21 cellular contexts compared by ENCODE assay signal in the genomic region with DNA sequence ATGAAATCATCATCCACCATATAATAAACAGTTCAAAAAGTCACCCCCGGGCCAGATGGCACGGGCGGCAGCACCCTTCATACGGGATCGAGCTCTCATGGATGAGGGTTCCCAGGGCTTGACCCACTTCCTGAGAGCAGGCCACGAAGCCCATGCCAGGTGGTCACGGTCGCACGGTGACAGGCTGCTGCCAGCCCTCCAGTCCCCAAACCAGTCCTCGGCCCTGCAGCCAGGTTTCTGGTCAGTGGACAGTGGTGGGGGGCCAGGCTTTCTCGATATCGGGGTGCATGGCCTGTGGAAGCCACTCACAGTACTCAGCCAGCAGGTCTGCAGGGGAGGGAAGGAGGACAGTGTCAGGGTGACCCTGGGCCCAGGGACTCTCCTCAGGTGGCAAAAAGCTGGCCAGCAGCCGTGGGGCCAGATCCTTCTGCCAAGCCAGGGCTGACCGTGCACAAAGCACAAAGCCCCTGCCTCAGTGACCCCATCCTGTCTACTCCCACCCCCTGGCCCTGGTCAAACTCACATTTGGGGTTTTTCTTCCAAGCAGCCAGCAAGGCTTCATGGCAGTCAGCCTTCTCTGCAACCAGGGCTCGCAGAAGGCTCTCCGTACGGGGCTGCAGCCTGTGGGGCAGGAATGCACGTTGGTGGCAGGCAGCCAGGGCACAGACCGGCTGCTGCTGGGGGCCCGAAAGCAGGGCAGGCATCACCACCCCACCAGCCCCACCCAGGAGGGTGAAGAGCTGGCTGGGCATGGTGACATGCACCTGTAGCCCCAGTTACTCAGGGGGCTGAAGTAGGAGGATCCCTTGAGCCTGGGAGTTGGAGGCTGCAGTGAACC. TPM values are rescaled to one million over a fixed set of nuclear protein-coding genes. Genes with fewer than 3 reads are reported as not detected.
DNase-seq lines count a peak whose midpoint lies in the region; ATAC-seq and TF ChIP-seq lines count a peak whose summit lies in the region.
"Had no signal": no experiment of that assay in that cellular context is flagged by ENCODE, and none has a peak within 500 bp of the region (broad histone marks: within the 10 kb centered on the region; RNA-seq: fewer than 3 reads in every experiment).

No MANE protein-coding gene starts in this region.

- intact Hi-C loops in left ventricle myocardium superior (cut with micrococcal nuclease) (no loop called here), psoas muscle (cut with DNase I) (no loop called here)
- intact Hi-C loops in CD8-positive, alpha-beta T cell (cut with DNase I, micrococcal nuclease) = no loop called here

- H3K4me1 Mint-ChIP-seq in CD8-positive, alpha-beta T cell (ENCODE audit: low read depth) = no peaks in the 10 kb centered on the region
- H3K4me1 Mint-ChIP-seq: GM23338 had no signal

- TF ChIP-seq CTCF in osteoblast (IDR thresholded peaks at IDR 0.05; ENCODE audit: extremely low read depth, low read depth, low read length) = no peak
- no peak for TF ChIP-seq CTCF in CD8-positive, alpha-beta T cell (IDR thresholded peaks at IDR 0.05)
- TF ChIP-seq CTCF in psoas muscle (IDR thresholded peaks at IDR 0.05) = no peak

- peak overlapping the region; percentile 73 for H3K27ac ChIP-seq in BLaER1
- no peak overlapping the region for H3K27ac ChIP-seq in osteoblast (ENCODE audit: low read depth, low read length)
- H3K27ac ChIP-seq in CD8-positive, alpha-beta T cell (ENCODE audit: low read depth, low read length) = no peak overlapping the region
- no peak overlapping the region for H3K27ac ChIP-seq in psoas muscle
- H3K27ac ChIP-seq: A549, KMS-11 had no signal

- CTCF ChIA-PET in CD8-positive, alpha-beta T cell (lab: Charles Lee) = interaction anchor here (4.1 kb wide), 1 partner anchor 42 kb away, joined by 27 read pairs; no protein-coding TSS in a partner anchor

- POLR2A ChIA-PET in CD8-positive, alpha-beta T cell (lab: Charles Lee) = no interaction called here

- DNase-seq in left ventricle myocardium superior (peak; percentile 52), osteoblast (ENCODE audit: insufficient read length, low spot score, missing footprints) (peak; percentile 19), psoas muscle (no peak)
- no peak for DNase-seq in CD8-positive, alpha-beta T cell
- DNase-seq: BE2C; Caco-2; CD4-positive, alpha-beta T cell; DMS153; HCEC 1CT; NCI-H1105; NCI-H2029 treated with DMSO at 0.1 percent for 48 hours; NCI-H226; NCI-H510A treated with DMSO at 0.1 percent for 48 hours; NCI-H82 had no signal

- H3K79me2 ChIP-seq in osteoblast (ENCODE audit: insufficient read depth, low read length) = no peaks in the 10 kb centered on the region

- H3K27ac Mint-ChIP-seq in CD8-positive, alpha-beta T cell = no peak overlapping the region
- H3K27ac Mint-ChIP-seq: CD4-positive, alpha-beta T cell; GM23338 had no signal

- no peak for TF ChIP-seq RAD21 in Ishikawa (IDR thresholded peaks at IDR 0.05; ENCODE audit: low read depth)

- H3K27me3 ChIP-seq in BLaER1 (no peaks in the 10 kb centered on the region), osteoblast (ENCODE audit: insufficient read depth, low read length) (no peaks in the 10 kb centered on the region), psoas muscle (ENCODE audit: insufficient read depth in 3 of 3, low read length in 2 of 3) (no peaks in the 10 kb centered on the region)
- H3K27me3 ChIP-seq in CD8-positive, alpha-beta T cell (ENCODE audit: insufficient read depth, low read length) = no peaks in the 10 kb centered on the region
- H3K27me3 ChIP-seq: BE2C had no signal

- WGBS in psoas muscle, 3 donors = 75 to 86% (median 83%) methylated on average over 19 to 20 of the region's 20 CpGs

- ATAC-seq in left ventricle myocardium superior (peak; percentile 75), SK-N-SH treated with all-trans-retinoic acid at 6 μM for 48 hours (no peak), psoas muscle (no peak)
- no peak for ATAC-seq in CD8-positive, alpha-beta T cell
- ATAC-seq: GM23338, Panc1 had no signal

- no peaks in the 10 kb centered on the region for H3K9me3 Mint-ChIP-seq in CD8-positive, alpha-beta T cell
- H3K9me3 Mint-ChIP-seq: CD4-positive, alpha-beta T cell; GM23338 had no signal

- peak overlapping the region; percentile 89 for H3K4me2 ChIP-seq in BLaER1
- H3K4me2 ChIP-seq in osteoblast (ENCODE audit: insufficient read depth, low read length) = no peak overlapping the region
- H3K4me2 ChIP-seq: A549, GM23338, KMS-11 had no signal

- no peaks in the 10 kb centered on the region for H3K27me3 Mint-ChIP-seq in CD8-positive, alpha-beta T cell (ENCODE audit: low read depth)
- H3K27me3 Mint-ChIP-seq: CD4-positive, alpha-beta T cell had no signal

- TF ChIP-seq EP300 in Ishikawa (IDR thresholded peaks at IDR 0.05; ENCODE audit: borderline replicate concordance) = no peak; the same call in 1 of the 2 replicates

- H3K36me3 ChIP-seq in BLaER1 (peaks cover 75% of the 10 kb centered on the region), osteoblast (ENCODE audit: insufficient read depth, low read length) (peaks cover 15% of the 10 kb centered on the region), psoas muscle (ENCODE audit: insufficient read depth in 1 of 2, low read depth in 1 of 2) (peaks cover 0 to 84% of the 10 kb centered on the region in 2 donors)
- peaks cover 18% of the 10 kb centered on the region for H3K36me3 ChIP-seq in CD8-positive, alpha-beta T cell (ENCODE audit: insufficient read depth, low read length)

- H3K9ac ChIP-seq in BLaER1 = peak overlapping the region; percentile 43
- H3K9ac ChIP-seq: KMS-11 had no signal

- peak overlapping the region; percentile 24 for H3K4me3 ChIP-seq in BLaER1
- no peak overlapping the region for H3K4me3 ChIP-seq in osteoblast (ENCODE audit: insufficient read depth, low read length)
- H3K4me3 ChIP-seq in CD8-positive, alpha-beta T cell (ENCODE audit: low read depth, low read length) = no peak overlapping the region
- H3K4me3 ChIP-seq in psoas muscle = no peak overlapping the region
- H3K4me3 ChIP-seq: A549, GM23338 had no signal

- H3K36me3 Mint-ChIP-seq in CD8-positive, alpha-beta T cell = peaks cover 70% of the 10 kb centered on the region

- no peak overlapping the region for H3K4me3 Mint-ChIP-seq in CD8-positive, alpha-beta T cell
- H3K4me3 Mint-ChIP-seq: CD4-positive, alpha-beta T cell; GM23338 had no signal

- no peaks in the 10 kb centered on the region for H3K9me3 ChIP-seq in BLaER1
- no peaks in the 10 kb centered on the region for H3K9me3 ChIP-seq in osteoblast (ENCODE audit: low read depth, low read length)
- no peaks in the 10 kb centered on the region for H3K9me3 ChIP-seq in CD8-positive, alpha-beta T cell (ENCODE audit: low read length)
- H3K9me3 ChIP-seq in psoas muscle = no peaks in the 10 kb centered on the region
- H3K9me3 ChIP-seq: A549, BE2C, Caco-2 had no signal

- peaks cover 71% of the 10 kb centered on the region for H3K4me1 ChIP-seq in BLaER1
- no peaks in the 10 kb centered on the region for H3K4me1 ChIP-seq in osteoblast (ENCODE audit: insufficient read depth, low read length)
- no peaks in the 10 kb centered on the region for H3K4me1 ChIP-seq in CD8-positive, alpha-beta T cell (ENCODE audit: insufficient read depth, low read length)
- H3K4me1 ChIP-seq in psoas muscle = no peaks in the 10 kb centered on the region
- H3K4me1 ChIP-seq: A549, BE2C, Caco-2 had no signal

- H4K20me1 ChIP-seq in BLaER1 (peaks cover 46% of the 10 kb centered on the region), osteoblast (ENCODE audit: insufficient read depth, low read length) (no peaks in the 10 kb centered on the region)

- no peak overlapping the region for H2AFZ ChIP-seq in osteoblast (ENCODE audit: low read length)
- H2AFZ ChIP-seq: GM23338 had no signal

TF ChIP-seq in Ishikawa, 13 proteins besides CTCF, POLR2A, EP300 and RAD21 (continues in another document):
- TF ChIP-seq USF1 (IDR thresholded peaks at IDR 0.05) (no peak; the same call in 1 of the 2 replicates), FOXM1 (IDR thresholded peaks at IDR 0.05; ENCODE audit: borderline replicate concordance, low read depth) (no peak), TEAD4 (IDR thresholded peaks at IDR 0.05) (peak; percentile 74; the same call in 1 of the 2 replicates)
- TF ChIP-seq, protein P1, sequence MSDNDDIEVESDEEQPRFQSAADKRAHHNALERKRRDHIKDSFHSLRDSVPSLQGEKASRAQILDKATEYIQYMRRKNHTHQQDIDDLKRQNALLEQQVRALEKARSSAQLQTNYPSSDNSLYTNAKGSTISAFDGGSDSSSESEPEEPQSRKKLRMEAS (IDR thresholded peaks at IDR 0.05) = no peak

TF ChIP-seq in SK-N-SH treated with all-trans-retinoic acid at 6 μM for 48 hours, 23 proteins besides CTCF, POLR2A, EP300 and RAD21 (continues in another document):
- TF ChIP-seq ISL1 (CRISPR knock-in tag; IDR thresholded peaks at IDR 0.05) = no peak

RNA-seq across cellular contexts. Expression of gene UBC, which starts 33.3 kb away (rescaled TPM):
- total RNA-seq in left ventricle myocardium superior = 1,197 TPM
- total RNA-seq in osteoblast = 1,904 and 1,975 TPM in 2 replicates
- total RNA-seq in CD8-positive, alpha-beta T cell = 1,000 to 10,000 TPM; 1,771 to 1,786 TPM
- over 10,000 TPM in 1 of 4 donors, 1,000 to 10,000 TPM in 3; 2,036 to 18,039 (median 3,061) TPM for total RNA-seq in psoas muscle
- 1,000 to 10,000 TPM; 2,132 to 9,997 (median 2,719) TPM for polyA plus RNA-seq in psoas muscle

RNA-seq across cellular contexts. Expression of gene DHX37, which starts 41.2 kb away (rescaled TPM):
- total RNA-seq in left ventricle myocardium superior (5.0 TPM), osteoblast (14.1 and 16.6 TPM in 2 replicates), psoas muscle (10 to 100 TPM; 15.0 to 29.4 (median 26.8) TPM)
- 10 to 100 TPM; 40.8 to 41.3 TPM for total RNA-seq in CD8-positive, alpha-beta T cell
- polyA plus RNA-seq in psoas muscle = 10 to 100 TPM; 21.6 to 49.7 (median 29.4) TPM

RNA-seq across cellular contexts. Expression of gene BRI3BP, which starts 45.7 kb away (rescaled TPM):
- total RNA-seq in left ventricle myocardium superior (4.2 TPM), osteoblast (2.1 and 2.2 TPM in 2 replicates), psoas muscle (1 to 10 TPM; 1.1 to 2.8 (median 1.4) TPM)
- total RNA-seq in CD8-positive, alpha-beta T cell = under 1 TPM; 0.81 to 0.94 TPM
- 1 to 10 TPM in 2 of 3 donors, under 1 TPM in 1; 0.72 to 2.8 (median 2.3) TPM for polyA plus RNA-seq in psoas muscle

Comparison
In these comparisons a context has a peak if more than half of its experiments do, and no peak if none do; other contexts are left out.
1. DNase-seq: peak in left ventricle myocardium superior (single experiment) and osteoblast (single experiment); none in CD8-positive, alpha-beta T cell (0 of 7) and psoas muscle (0 of 2).